Comparison of ENCODE assay signal across 12 cellular contexts in genomic region chr2:170362895-170363582, GRCh38.
DNase-seq lines count a peak whose midpoint lies in the region; ATAC-seq lines count a peak whose summit lies in the region.
"Had no signal": no experiment of that assay in that cellular context is flagged by ENCODE, and none has a peak within 500 bp of the region (broad histone marks: within the 10 kb centered on the region; RNA-seq: fewer than 3 reads in every experiment).

No MANE protein-coding gene starts in this region.

- H3K9me3 Mint-ChIP-seq in activated CD4-positive, alpha-beta T cell treated with anti-CD3 and anti-CD28 coated beads, Interleukin-2, amount 10 ng/mL, durations not matched to agents 7 days and 5 days: no peaks in the 10 kb centered on the region
- H3K9me3 Mint-ChIP-seq in activated naive CD8-positive, alpha-beta T cell treated with anti-CD3 and anti-CD28 coated beads, Interleukin-2, amount 50 U/mL, for 24 hours: no peaks in the 10 kb centered on the region
- H3K9me3 Mint-ChIP-seq: memory B cell had no signal

- POLR2A ChIA-PET in activated CD4-positive, alpha-beta T cell treated with anti-CD3 and anti-CD28 coated beads, Interleukin-2, amount 10 ng/mL, durations not matched to agents 7 days and 5 days (lab: Charles Lee): interaction anchor here (0.7 kb wide), 1 partner anchor 511 kb away, joined by 3 read pairs; no protein-coding TSS in a partner anchor

- H3K4me1 Mint-ChIP-seq in activated CD4-positive, alpha-beta T cell treated with anti-CD3 and anti-CD28 coated beads, Interleukin-2, amount 10 ng/mL, durations not matched to agents 7 days and 5 days: peaks cover 39% of the 10 kb centered on the region
- H3K4me1 Mint-ChIP-seq in activated naive CD8-positive, alpha-beta T cell treated with anti-CD3 and anti-CD28 coated beads, Interleukin-2, amount 50 U/mL, for 24 hours: peaks cover 38% of the 10 kb centered on the region

- no peaks in the 10 kb centered on the region for H3K36me3 Mint-ChIP-seq in activated CD4-positive, alpha-beta T cell treated with anti-CD3 and anti-CD28 coated beads, Interleukin-2, amount 10 ng/mL, durations not matched to agents 7 days and 5 days (ENCODE audit: low read depth)
- no peaks in the 10 kb centered on the region for H3K36me3 Mint-ChIP-seq in activated naive CD8-positive, alpha-beta T cell treated with anti-CD3 and anti-CD28 coated beads, Interleukin-2, amount 50 U/mL, for 24 hours (ENCODE audit: low read depth)
- H3K36me3 Mint-ChIP-seq: memory B cell had no signal

- peak overlapping the region; percentile 74 for H3K27ac Mint-ChIP-seq in activated CD4-positive, alpha-beta T cell treated with anti-CD3 and anti-CD28 coated beads, Interleukin-2, amount 10 ng/mL, durations not matched to agents 7 days and 5 days
- H3K27ac Mint-ChIP-seq in activated naive CD8-positive, alpha-beta T cell treated with anti-CD3 and anti-CD28 coated beads, Interleukin-2, amount 50 U/mL, for 24 hours: peak overlapping the region; percentile 91
- H3K27ac Mint-ChIP-seq: B cell, memory B cell had no signal

- H3K4me3 Mint-ChIP-seq in activated CD4-positive, alpha-beta T cell treated with anti-CD3 and anti-CD28 coated beads, Interleukin-2, amount 10 ng/mL, durations not matched to agents 7 days and 5 days: no peak overlapping the region
- H3K4me3 Mint-ChIP-seq in activated naive CD8-positive, alpha-beta T cell treated with anti-CD3 and anti-CD28 coated beads, Interleukin-2, amount 50 U/mL, for 24 hours: peak overlapping the region; percentile 0
- H3K4me3 Mint-ChIP-seq: B cell, memory B cell had no signal

- peaks cover 13% of the 10 kb centered on the region for H3K27me3 Mint-ChIP-seq in activated CD4-positive, alpha-beta T cell treated with anti-CD3 and anti-CD28 coated beads, Interleukin-2, amount 10 ng/mL, durations not matched to agents 7 days and 5 days
- H3K27me3 Mint-ChIP-seq in activated naive CD8-positive, alpha-beta T cell treated with anti-CD3 and anti-CD28 coated beads, Interleukin-2, amount 50 U/mL, for 24 hours: peaks cover 18% of the 10 kb centered on the region

- peak; percentile 46 for DNase-seq in activated CD4-positive, alpha-beta T cell treated with anti-CD3 and anti-CD28 coated beads, Interleukin-2, amount 10 ng/mL, durations not matched to agents 7 days and 5 days
- no peak for DNase-seq in activated CD4-positive, alpha-beta T cell treated with anti-CD3 and anti-CD28 coated beads, Interleukin-2, amount 50 U/mL, for 1 hour
- DNase-seq in NCI-H748 treated with DMSO at 0.1 percent for 48 hours (lab: John Stamatoyannopoulos, UW) (peak; percentile 25), superior temporal gyrus (ENCODE audit: extremely low spot score) (no peak), MV-4-11 (lab: John Stamatoyannopoulos, UW) (no peak)
- no peak for DNase-seq in activated naive CD8-positive, alpha-beta T cell treated with anti-CD3 and anti-CD28 coated beads, Interleukin-2, amount 50 U/mL, for 24 hours
- DNase-seq in stimulated activated CD8-positive, alpha-beta memory T cell treated with anti-CD3 and anti-CD28 coated beads, Interleukin-4, amount 100 ng/mL, for 48 hours: peak; percentile 37
- DNase-seq: colonic mucosa, RPMI8226 had no signal

- CTCF ChIA-PET in activated CD4-positive, alpha-beta T cell treated with anti-CD3 and anti-CD28 coated beads, Interleukin-2, amount 10 ng/mL, durations not matched to agents 7 days and 5 days (lab: Charles Lee): interaction anchor here (0.9 to 1.9 kb wide), 5 partner anchors 16 to 110 kb away, joined by 3 to 8 read pairs (median 3); no protein-coding TSS in a partner anchor

- peak; percentile 83 for ATAC-seq in activated naive CD8-positive, alpha-beta T cell treated with anti-CD3 and anti-CD28 coated beads, Interleukin-2, amount 50 U/mL, for 24 hours
- no peak for ATAC-seq in GM21825 (IDR thresholded peaks at IDR 0.05; ENCODE audit: unreplicated experiment)

Comparison
In these comparisons a context has a peak if more than half of its experiments do, and no peak if none do; other contexts are left out.
1. DNase-seq: peak in activated CD4-positive, alpha-beta T cell treated with anti-CD3 and anti-CD28 coated beads, Interleukin-2, amount 10 ng/mL, durations not matched to agents 7 days and 5 days (single experiment), NCI-H748 treated with DMSO at 0.1 percent for 48 hours (single experiment) and stimulated activated CD8-positive, alpha-beta memory T cell treated with anti-CD3 and anti-CD28 coated beads, Interleukin-4, amount 100 ng/mL, for 48 hours (single experiment); none in activated CD4-positive, alpha-beta T cell treated with anti-CD3 and anti-CD28 coated beads, Interleukin-2, amount 50 U/mL, for 1 hour (single experiment), activated naive CD8-positive, alpha-beta T cell treated with anti-CD3 and anti-CD28 coated beads, Interleukin-2, amount 50 U/mL, for 24 hours (single experiment), superior temporal gyrus (single experiment) and MV-4-11 (single experiment).